1 cellular context compared by ENCODE assay signal in the genomic region with DNA sequence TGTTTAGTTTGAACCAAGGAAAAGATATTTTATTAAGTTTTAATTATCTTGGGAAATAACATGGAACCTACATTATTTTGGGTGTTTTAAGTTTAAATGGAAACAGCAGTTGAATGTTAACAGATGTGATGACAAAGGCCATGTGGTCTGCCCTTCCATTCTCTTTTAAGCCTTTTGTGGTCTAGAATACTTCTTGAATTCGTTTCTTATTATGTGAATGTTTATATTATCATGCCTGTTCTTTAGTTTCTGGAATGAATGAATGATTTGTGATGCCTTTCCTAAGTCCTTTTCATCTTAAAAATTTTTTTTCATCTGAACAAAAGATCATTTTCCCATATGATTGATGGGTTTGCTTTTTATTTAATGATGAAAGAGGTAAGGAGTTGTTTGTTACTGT.
TF ChIP-seq lines count a peak whose summit lies in the region.

No MANE protein-coding gene starts in this region.

TF ChIP-seq in IMR-90, 13 proteins besides CTCF, POLR2A, EP300 and RAD21:
- TF ChIP-seq MAZ (IDR thresholded peaks at IDR 0.05; ENCODE audit: borderline replicate concordance, low read depth, low read length): no peak
- TF ChIP-seq SMC3 (IDR thresholded peaks at IDR 0.05; ENCODE audit: low read depth, low read length): no peak
- no peak for TF ChIP-seq CHD1 (IDR thresholded peaks at IDR 0.05; ENCODE audit: low read depth, low read length)
